12 cellular contexts compared by ENCODE assay signal in the genomic region with DNA sequence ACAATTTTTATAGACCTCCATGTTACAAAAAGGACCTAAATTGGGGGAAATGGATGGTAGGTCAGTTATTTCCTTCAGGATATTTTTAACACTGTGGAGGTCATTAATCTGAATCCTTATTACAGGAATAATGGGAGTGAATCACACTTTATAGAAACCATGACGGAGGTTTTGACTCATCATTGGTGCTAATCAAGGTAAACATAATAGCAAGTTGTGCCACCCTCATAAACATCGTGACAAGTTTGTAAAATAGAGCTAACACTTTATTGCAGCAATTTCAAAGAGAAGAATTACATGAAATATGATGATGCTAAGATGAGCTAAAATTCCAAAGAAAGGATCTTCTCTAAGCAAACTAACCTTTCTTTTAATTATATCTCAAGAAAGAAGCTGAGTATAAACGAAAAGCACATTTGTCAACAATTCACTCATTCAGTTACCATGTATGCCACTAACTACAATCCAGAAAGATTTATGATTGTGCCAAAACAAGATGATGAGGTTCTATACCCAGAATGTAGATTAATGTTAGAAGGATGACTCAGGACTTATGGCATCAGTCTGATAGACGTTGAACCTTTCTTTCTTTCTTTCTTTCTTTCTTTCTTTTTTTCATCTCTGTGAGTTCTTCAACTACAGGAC. TPM values are rescaled to one million over a fixed set of nuclear protein-coding genes. Genes with fewer than 3 reads are reported as not detected.
A peak's percentile ranks its signal among the peaks of the same experiment; 100 is the strongest.
DNase-seq lines count a peak whose midpoint lies in the region; ATAC-seq and TF ChIP-seq lines count a peak whose summit lies in the region.
"Had no signal": no experiment of that assay in that cellular context is flagged by ENCODE, and none has a peak within 500 bp of the region (broad histone marks: within the 10 kb centered on the region; RNA-seq: fewer than 3 reads in every experiment).

No MANE protein-coding gene starts in this region.

- ATAC-seq in HG02852 (IDR thresholded peaks at IDR 0.05; ENCODE audit: unreplicated experiment) (no peak), HG03469 (IDR thresholded peaks at IDR 0.05; ENCODE audit: unreplicated experiment) (no peak)

- H3K27me3 Mint-ChIP-seq in osteocyte (ENCODE audit: unreplicated experiment): no peaks in the 10 kb centered on the region

- H2AFZ ChIP-seq in SK-N-SH (ENCODE audit: low read depth): no peak overlapping the region

- intact Hi-C loops in dorsolateral prefrontal cortex (cut with DNase I): no loop called here

- H3K4me3 ChIP-seq in SK-N-SH (ENCODE audit: low read depth in 2 of 2, low read length in 1 of 2) (no peak overlapping the region), dorsolateral prefrontal cortex (no peak overlapping the region)
- H3K4me3 ChIP-seq: cardiac muscle cell, suprapubic skin had no signal

- CTCF ChIA-PET in HEK293T (lab: Yijun Ruan, JAX): interaction anchor here (0.7 kb wide), 2 partner anchors 211 to 338 kb away, joined by 3 to 4 read pairs; no protein-coding TSS in a partner anchor
- CTCF ChIA-PET in SK-N-SH (lab: Yijun Ruan, JAX): interaction anchor here (2.4 kb wide), 1 partner anchor 31 kb away, joined by 9 read pairs; no protein-coding TSS in a partner anchor

- H3K9me3 ChIP-seq in SK-N-SH: no peaks in the 10 kb centered on the region
- H3K9me3 ChIP-seq: suprapubic skin had no signal

- TF ChIP-seq EP300 in SK-N-SH (IDR thresholded peaks at IDR 0.05; ENCODE audit: borderline replicate concordance in 1 of 2, low read depth in 1 of 2, low read length in 1 of 2): no peak

- H3K27ac ChIP-seq in SK-N-SH (ENCODE audit: low read depth in 2 of 2, low read length in 1 of 2) (peak overlapping the region in 1 of 2 experiments; percentile 66; a peak in 2 of 4 replicates), dorsolateral prefrontal cortex (peak overlapping the region in 30 of 59 donors; percentile 0 to 83 (median 37))
- H3K27ac ChIP-seq: cardiac muscle cell, RWPE1, suprapubic skin had no signal

- WGBS in SK-N-SH (ENCODE audit: low lambda C conversion rate): 52% methylated on average over 4 of the region's 4 CpGs

- H3K27me3 ChIP-seq in SK-N-SH (ENCODE audit: insufficient read depth) (no peaks in the 10 kb centered on the region), dorsolateral prefrontal cortex (no peaks in the 10 kb centered on the region)
- H3K27me3 ChIP-seq: cardiac muscle cell, suprapubic skin had no signal

- DNase-seq in HEK293T (ENCODE audit: extremely low spot score) (no peak), SK-N-SH (no peak), dorsolateral prefrontal cortex (no peak), osteocyte (ENCODE audit: extremely low spot score, unreplicated experiment) (no peak), NCI-H1436 (lab: John Stamatoyannopoulos, UW) (no peak)
- no peak for DNase-seq in stimulated activated naive CD4-positive, alpha-beta T cell treated with Interleukin-2 at 50 U/mL for 16 hours (lab: John Stamatoyannopoulos, UW)
- DNase-seq: NCI-H1417 treated with DMSO at 0.1 percent for 48 hours had no signal

- TF ChIP-seq CTCF in SK-N-SH (IDR thresholded peaks at IDR 0.05) (no peak), dorsolateral prefrontal cortex (IDR thresholded peaks at IDR 0.05 in 54 of 56, conservative IDR thresholded peaks at IDR 0.05 in 2 of 56; ENCODE audit: low read depth in 1 of 56, partially characterized antibody in 56 of 56) (no peak), osteocyte (IDR thresholded peaks at IDR 0.05) (no peak)

- H3K4me1 Mint-ChIP-seq in osteocyte (ENCODE audit: unreplicated experiment): peaks cover 47% of the 10 kb centered on the region

- 0 out of 2 replicates have a peak overlapping the region, but pooled peaks have one; percentile 20 for H3K9ac ChIP-seq in SK-N-SH

- no peaks in the 10 kb centered on the region for H3K9me2 ChIP-seq in SK-N-SH

- peaks cover 61% of the 10 kb centered on the region for H3K79me2 ChIP-seq in SK-N-SH (ENCODE audit: insufficient read depth)

- POLR2A ChIA-PET in HEK293T (lab: Yijun Ruan, JAX): no interaction called here
- POLR2A ChIA-PET in SK-N-SH (lab: Yijun Ruan, JAX): no interaction called here

- H4K20me1 ChIP-seq in SK-N-SH (ENCODE audit: insufficient read depth): peaks cover 3% of the 10 kb centered on the region; the same call in 1 of the 2 replicates

- H3K27ac Mint-ChIP-seq in osteocyte (ENCODE audit: unreplicated experiment): peak overlapping the region; percentile 65

- peak overlapping the region; percentile 23 for H3K4me2 ChIP-seq in SK-N-SH

- no peaks in the 10 kb centered on the region for H3K36me3 Mint-ChIP-seq in osteocyte (ENCODE audit: unreplicated experiment)

- peaks cover 15% of the 10 kb centered on the region for H3F3A ChIP-seq in SK-N-SH (replicated peaks; ENCODE audit: insufficient read depth)

- H3K4me3 Mint-ChIP-seq in osteocyte (ENCODE audit: unreplicated experiment): no peak overlapping the region

- H3K4me1 ChIP-seq in SK-N-SH (ENCODE audit: control insufficient read depth in 1 of 2, insufficient read depth in 2 of 2, low read depth in 1 of 2, low read length in 1 of 2): peaks cover 8 to 11% of the 10 kb centered on the region in 2 experiments; a peak in 3 of 4 replicates

- TF ChIP-seq RAD21 in SK-N-SH (IDR thresholded peaks at IDR 0.05; ENCODE audit: low read length): no peak

- no peaks in the 10 kb centered on the region for H3K36me3 ChIP-seq in SK-N-SH (replicated peaks in 1 of 2; ENCODE audit: control insufficient read depth in 1 of 2, insufficient read depth in 2 of 2, low read length in 1 of 2)
- H3K36me3 ChIP-seq: cardiac muscle cell, suprapubic skin had no signal

- no peaks in the 10 kb centered on the region for H3K9me3 Mint-ChIP-seq in osteocyte (ENCODE audit: unreplicated experiment)

TF ChIP-seq in HEK293T, 16 proteins besides CTCF, POLR2A, EP300 and RAD21:
- TF ChIP-seq, protein P1, sequence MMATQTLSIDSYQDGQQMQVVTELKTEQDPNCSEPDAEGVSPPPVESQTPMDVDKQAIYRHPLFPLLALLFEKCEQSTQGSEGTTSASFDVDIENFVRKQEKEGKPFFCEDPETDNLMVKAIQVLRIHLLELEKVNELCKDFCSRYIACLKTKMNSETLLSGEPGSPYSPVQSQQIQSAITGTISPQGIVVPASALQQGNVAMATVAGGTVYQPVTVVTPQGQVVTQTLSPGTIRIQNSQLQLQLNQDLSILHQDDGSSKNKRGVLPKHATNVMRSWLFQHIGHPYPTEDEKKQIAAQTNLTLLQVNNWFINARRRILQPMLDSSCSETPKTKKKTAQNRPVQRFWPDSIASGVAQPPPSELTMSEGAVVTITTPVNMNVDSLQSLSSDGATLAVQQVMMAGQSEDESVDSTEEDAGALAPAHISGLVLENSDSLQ (IDR thresholded peaks at IDR 0.05): peak; percentile 45; the same call in 1 of the 2 replicates
- TF ChIP-seq SP1 (IDR thresholded peaks at IDR 0.05): no peak
- TF ChIP-seq FOXM1 (IDR thresholded peaks at IDR 0.05; ENCODE audit: borderline replicate concordance): no peak
- TF ChIP-seq NFRKB (IDR thresholded peaks at IDR 0.05): no peak
- no peak for TF ChIP-seq HDGF (IDR thresholded peaks at IDR 0.05; ENCODE audit: borderline replicate concordance)

TF ChIP-seq in SK-N-SH, 30 proteins besides CTCF, POLR2A, EP300 and RAD21:
- TF ChIP-seq CHD2 (IDR thresholded peaks at IDR 0.05; ENCODE audit: low read length, partially characterized antibody): no peak
- peak; percentile 31; the same call in 1 of the 2 replicates for TF ChIP-seq FOSL2 (IDR thresholded peaks at IDR 0.05; ENCODE audit: borderline replicate concordance, low read depth)
- peak; percentile 28; the same call in 1 of the 2 replicates for TF ChIP-seq JUND (IDR thresholded peaks at IDR 0.05)
- TF ChIP-seq, protein P2, sequence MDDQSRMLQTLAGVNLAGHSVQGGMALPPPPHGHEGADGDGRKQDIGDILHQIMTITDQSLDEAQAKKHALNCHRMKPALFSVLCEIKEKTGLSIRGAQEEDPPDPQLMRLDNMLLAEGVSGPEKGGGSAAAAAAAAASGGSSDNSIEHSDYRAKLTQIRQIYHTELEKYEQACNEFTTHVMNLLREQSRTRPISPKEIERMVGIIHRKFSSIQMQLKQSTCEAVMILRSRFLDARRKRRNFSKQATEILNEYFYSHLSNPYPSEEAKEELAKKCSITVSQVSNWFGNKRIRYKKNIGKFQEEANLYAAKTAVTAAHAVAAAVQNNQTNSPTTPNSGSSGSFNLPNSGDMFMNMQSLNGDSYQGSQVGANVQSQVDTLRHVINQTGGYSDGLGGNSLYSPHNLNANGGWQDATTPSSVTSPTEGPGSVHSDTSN (IDR thresholded peaks at IDR 0.05): peak; percentile 71
- TF ChIP-seq FOXJ3 (CRISPR knock-in tag; IDR thresholded peaks at IDR 0.05): no peak

RNA-seq across cellular contexts. Expression of a gene that starts 23.5 kb away (rescaled TPM):
- 23.6 and 27.7 TPM in 2 replicates for polyA plus RNA-seq in SK-N-SH (2012; rRNA removed)
- 12.5 and 15.6 TPM in 2 replicates for polyA plus RNA-seq in SK-N-SH (2012; cell fraction: cytosol; rRNA removed)
- 64.3 and 77.5 TPM in 2 replicates for polyA plus RNA-seq in SK-N-SH (2012; cell fraction: nucleus; rRNA removed)
- total RNA-seq in dorsolateral prefrontal cortex: 10 to 100 TPM; 45.7 to 81.6 (median 60.4) TPM
- total RNA-seq in osteocyte: 41.3 and 49.7 TPM in 2 replicates

RNA-seq across cellular contexts. Expression of a gene that starts 35.6 kb away (rescaled TPM):
- 1.4 and 2.3 TPM in 2 replicates for polyA plus RNA-seq in SK-N-SH (2012; rRNA removed)
- polyA plus RNA-seq in SK-N-SH (2012; cell fraction: cytosol; rRNA removed): 0.85 and 1.7 TPM in 2 replicates
- polyA plus RNA-seq in SK-N-SH (2012; cell fraction: nucleus; rRNA removed): 5.1 and 5.8 TPM in 2 replicates
- 10 to 100 TPM in 71 of 120 experiments, 1 to 10 TPM in 49; 4.4 to 25.7 (median 10.8) TPM for total RNA-seq in dorsolateral prefrontal cortex
- 45.5 and 47.7 TPM in 2 replicates for total RNA-seq in osteocyte

RNA-seq across cellular contexts. Expression of a gene that starts 58.4 kb away (rescaled TPM):
- 15.8 and 18.0 TPM in 2 replicates for polyA plus RNA-seq in SK-N-SH (2012; rRNA removed)
- 5.8 and 9.8 TPM in 2 replicates for polyA plus RNA-seq in SK-N-SH (2012; cell fraction: cytosol; rRNA removed)
- polyA plus RNA-seq in SK-N-SH (2012; cell fraction: nucleus; rRNA removed): 48.3 and 51.9 TPM in 2 replicates
- total RNA-seq in dorsolateral prefrontal cortex: 10 to 100 TPM; 17.6 to 38.2 (median 23.9) TPM
- 7.3 and 9.1 TPM in 2 replicates for total RNA-seq in osteocyte
